Comparison of ENCODE assay signal across 25 cellular contexts in the genomic region with DNA sequence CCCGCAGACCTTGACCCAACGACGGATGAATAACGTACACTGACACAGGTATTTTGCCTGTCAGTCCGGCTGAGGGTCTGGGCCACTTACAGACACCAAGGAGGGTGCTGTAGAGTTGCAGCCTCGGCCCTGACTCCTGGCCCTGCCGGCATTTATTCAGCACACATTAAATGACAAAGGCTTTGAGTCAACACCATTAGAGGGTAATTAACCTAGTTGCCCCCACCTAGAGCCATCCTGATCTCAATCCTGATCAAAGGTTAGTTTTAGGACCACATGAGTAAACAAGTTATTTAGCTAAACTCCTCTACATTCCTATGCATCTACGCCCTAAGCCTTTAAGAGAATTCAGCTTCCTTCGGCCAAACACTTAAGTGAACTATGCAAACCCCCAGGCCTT. TPM values are rescaled to one million over a fixed set of nuclear protein-coding genes. Genes with fewer than 3 reads are reported as not detected.
"Had no signal": no experiment of that assay in that cellular context is flagged by ENCODE, and none has a peak within 500 bp of the region (broad histone marks: within the 10 kb centered on the region; RNA-seq: fewer than 3 reads in every experiment).

No MANE protein-coding gene starts in this region.

- H3K4me3 ChIP-seq: left ventricle myocardium inferior, neural progenitor cell, sigmoid colon, spleen, suprapubic skin, thoracic aorta, tibial artery, upper lobe of right lung had no signal

- H3K9ac ChIP-seq: neural progenitor cell, parathyroid adenoma had no signal

- H2AFZ ChIP-seq: neural progenitor cell, parathyroid adenoma had no signal

- ATAC-seq: natural killer cell; right cardiac atrium; stimulated activated effector memory CD8-positive, alpha-beta T cell treated with anti-CD3 and anti-CD28 coated beads, Interleukin-12 subunit alpha, Interleukin-12 subunit beta, amount 100 ng/mL, for 72 hours; upper lobe of right lung had no signal

- H3K27me3 ChIP-seq: neural progenitor cell, neutrophil, sigmoid colon, spleen, suprapubic skin, tibial artery, upper lobe of right lung had no signal

- H3K4me1 ChIP-seq: neural progenitor cell, parathyroid adenoma, sigmoid colon, spleen, suprapubic skin, upper lobe of right lung had no signal

- H3K27me3 Mint-ChIP-seq: memory B cell; progenitor cell of endocrine pancreas; stimulated activated naive CD8-positive, alpha-beta T cell treated with anti-CD3 and anti-CD28 coated beads, Interleukin-15, Interleukin-2, amounts not matched to agents 100 ng/mL and 50 ng/mL, for 24 hours had no signal

- H3K27ac ChIP-seq: left ventricle myocardium inferior, neural progenitor cell, neutrophil, parathyroid adenoma, sigmoid colon, spleen, suprapubic skin, thoracic aorta, tibial artery, upper lobe of right lung had no signal

- H3K4me1 Mint-ChIP-seq: immature natural killer cell; memory B cell; natural killer cell; neural progenitor cell; stimulated activated effector memory CD8-positive, alpha-beta T cell treated with anti-CD3 and anti-CD28 coated beads, Interleukin-12 subunit alpha, Interleukin-12 subunit beta, amount 100 ng/mL, for 72 hours had no signal

- H3K4me3 Mint-ChIP-seq: immature natural killer cell; memory B cell; natural killer cell; nephron progenitor cell; neural progenitor cell; stimulated activated effector memory CD8-positive, alpha-beta T cell treated with anti-CD3 and anti-CD28 coated beads, Interleukin-12 subunit alpha, Interleukin-12 subunit beta, amount 100 ng/mL, for 72 hours; stimulated activated naive CD8-positive, alpha-beta T cell treated with anti-CD3 and anti-CD28 coated beads, Interleukin-15, Interleukin-2, amounts not matched to agents 100 ng/mL and 50 ng/mL, for 24 hours had no signal

- DNase-seq: hippocampal formation; immature natural killer cell; left ventricle myocardium inferior; natural killer cell; nephron progenitor cell; occipital lobe; right cardiac atrium; sigmoid colon; small intestine; spleen; stimulated activated CD4-positive, alpha-beta T cell treated with anti-CD3 and anti-CD28 coated beads, Interleukin-4, amount 100 ng/mL, for 24 hours; stimulated activated naive CD4-positive, alpha-beta T cell; tibial artery; trophoblast cell; upper lobe of right lung had no signal

- H3K79me2 ChIP-seq: parathyroid adenoma had no signal

- H3K36me3 Mint-ChIP-seq: natural killer cell; neural progenitor cell; stimulated activated effector memory CD8-positive, alpha-beta T cell treated with anti-CD3 and anti-CD28 coated beads, Interleukin-12 subunit alpha, Interleukin-12 subunit beta, amount 100 ng/mL, for 72 hours had no signal

- H3K27ac Mint-ChIP-seq: immature natural killer cell; memory B cell; natural killer cell; nephron progenitor cell; neural progenitor cell; progenitor cell of endocrine pancreas; stimulated activated effector memory CD8-positive, alpha-beta T cell treated with anti-CD3 and anti-CD28 coated beads, Interleukin-12 subunit alpha, Interleukin-12 subunit beta, amount 100 ng/mL, for 72 hours; stimulated activated naive CD8-positive, alpha-beta T cell treated with anti-CD3 and anti-CD28 coated beads, Interleukin-15, Interleukin-2, amounts not matched to agents 100 ng/mL and 50 ng/mL, for 24 hours had no signal

- H3K36me3 ChIP-seq: left ventricle myocardium inferior, neural progenitor cell, neutrophil, sigmoid colon, spleen, suprapubic skin, thoracic aorta, upper lobe of right lung had no signal

- H3K9me3 Mint-ChIP-seq: immature natural killer cell, memory B cell, natural killer cell had no signal

- H3K9me3 ChIP-seq: left ventricle myocardium inferior, neutrophil, sigmoid colon, suprapubic skin, thoracic aorta, tibial artery, upper lobe of right lung had no signal

- H3K4me2 ChIP-seq: neural progenitor cell had no signal

RNA-seq across cellular contexts. Expression of a gene that starts 16.1 kb away (rescaled TPM):
- total RNA-seq: left ventricle myocardium inferior, lung microvascular endothelial cell, upper lobe of right lung had no signal
